In the genomic region with DNA sequence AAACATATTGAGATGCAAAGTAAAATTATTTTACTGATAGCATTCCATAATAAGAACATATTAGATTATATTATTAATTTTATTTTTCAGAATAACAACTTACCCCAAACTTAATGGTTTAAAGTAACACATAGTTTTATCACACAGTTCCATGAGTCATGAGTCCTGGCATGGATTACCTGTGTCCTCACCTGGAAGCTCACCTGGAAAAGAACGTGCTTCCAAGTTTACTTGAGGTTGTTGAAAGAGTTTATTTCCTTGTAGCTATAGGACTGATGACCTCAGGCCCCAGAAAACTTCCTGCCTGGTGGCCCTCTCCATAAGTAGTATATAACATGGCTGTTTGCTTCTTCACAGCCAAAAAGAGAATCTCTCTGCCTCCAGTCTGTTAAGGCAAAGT, we compare ENCODE assay signal across 27 cellular contexts.
DNase-seq lines count a peak whose midpoint lies in the region; ATAC-seq, FAIRE-seq and TF ChIP-seq lines count a peak whose summit lies in the region.
"Had no signal": no experiment of that assay in that cellular context is flagged by ENCODE, and none has a peak within 500 bp of the region (broad histone marks: within the 10 kb centered on the region; RNA-seq: fewer than 3 reads in every experiment).

No MANE protein-coding gene starts in this region.

- no TSS peak for BruUV-seq in Calu3 (replicated peaks; lab: Mats Ljungman, UMichigan)
- BruUV-seq in PC-9 (replicated peaks; lab: Mats Ljungman, UMichigan) = no TSS peak
- BruUV-seq in Caco-2 (replicated peaks; lab: Mats Ljungman, UMichigan) = no TSS peak

- no peaks in the 10 kb centered on the region for H3K79me2 ChIP-seq in PC-9 (ENCODE audit: low read depth)

- H3K4me3 Mint-ChIP-seq in Calu3 (ENCODE audit: low read depth, unreplicated experiment) (no peak overlapping the region), Caco-2 (ENCODE audit: unreplicated experiment) (no peak overlapping the region)
- H3K4me3 Mint-ChIP-seq: CD4-positive, alpha-beta T cell had no signal

- no peak overlapping the region for H3K4me2 ChIP-seq in PC-9
- H3K4me2 ChIP-seq: BLaER1 had no signal

- FAIRE-seq in pancreas (lab: Jason Lieb, UNC) = no peak
- FAIRE-seq: GM18507, H1, HepG2, K562, RCC 7860 had no signal

- H3K27ac ChIP-seq in PC-9 (no peak overlapping the region), foreskin keratinocyte (no peak overlapping the region), pancreas (no peak overlapping the region), right atrium auricular region (no peak overlapping the region)
- H3K27ac ChIP-seq: 22Rv1, BLaER1 had no signal

- H3K27me3 ChIP-seq in PC-9 (ENCODE audit: insufficient read depth, low read depth) = no peaks in the 10 kb centered on the region
- H3K27me3 ChIP-seq in foreskin keratinocyte = peaks cover 7% of the 10 kb centered on the region
- no peaks in the 10 kb centered on the region for H3K27me3 ChIP-seq in pancreas
- no peaks in the 10 kb centered on the region for H3K27me3 ChIP-seq in right atrium auricular region
- H3K27me3 ChIP-seq in Caco-2 (replicated peaks; ENCODE audit: control insufficient read depth, insufficient read depth, low read length) = no peaks in the 10 kb centered on the region; the same call in 1 of the 2 replicates
- H3K27me3 ChIP-seq: BLaER1 had no signal

- H3K4me3 ChIP-seq in PC-9 (no peak overlapping the region), pancreas (no peak overlapping the region), right atrium auricular region (no peak overlapping the region), Caco-2 (ENCODE audit: low read depth, low read length) (no peak overlapping the region)
- H3K4me3 ChIP-seq: BLaER1, K562 had no signal

- H3K36me3 Mint-ChIP-seq in Calu3 (ENCODE audit: insufficient read depth, unreplicated experiment) = no peaks in the 10 kb centered on the region
- no peaks in the 10 kb centered on the region for H3K36me3 Mint-ChIP-seq in Caco-2 (ENCODE audit: insufficient read depth, unreplicated experiment)

- H3K36me3 ChIP-seq in PC-9 (ENCODE audit: low read depth) (no peaks in the 10 kb centered on the region), pancreas (no peaks in the 10 kb centered on the region), right atrium auricular region (no peaks in the 10 kb centered on the region), Caco-2 (ENCODE audit: control insufficient read depth, insufficient read depth, low read length) (no peaks in the 10 kb centered on the region)
- H3K36me3 ChIP-seq: BLaER1 had no signal

- H3K4me1 Mint-ChIP-seq in Calu3 (ENCODE audit: low read depth, unreplicated experiment) = no peaks in the 10 kb centered on the region
- no peaks in the 10 kb centered on the region for H3K4me1 Mint-ChIP-seq in Caco-2 (ENCODE audit: low read depth, unreplicated experiment)

- DNase-seq in Calu3 (peak; percentile 2), PC-9 (peak; percentile 20 to 69), foreskin keratinocyte (peak; percentile 10 to 50), pancreas (peak in 4 of 6 donors; percentile 6 to 27 (median 18)), NCI-H2227 treated with DMSO at 0.1 percent for 48 hours (lab: John Stamatoyannopoulos, UW) (no peak), NCI-H2196 treated with DMSO at 0.1 percent for 48 hours (lab: John Stamatoyannopoulos, UW; ENCODE audit: unreplicated experiment) (no peak), right atrium auricular region (ENCODE audit: low spot score) (no peak), Caco-2 (no peak)
- DNase-seq: ACHN; CD4-positive, alpha-beta T cell; COR-L47; GDM1; NCI-H1092; NCI-H1436 treated with DMSO at 0.1 percent for 48 hours; NCI-H2029; NCI-H345; NCI-H524 treated with DMSO at 0.1 percent for 48 hours; Right ventricle myocardium superior; SW 1271 had no signal

- H4K20me1 ChIP-seq in PC-9 (ENCODE audit: insufficient read depth) = no peaks in the 10 kb centered on the region
- H4K20me1 ChIP-seq: BLaER1 had no signal

- no peak overlapping the region for H3K27ac Mint-ChIP-seq in Calu3 (ENCODE audit: unreplicated experiment)
- no peak overlapping the region for H3K27ac Mint-ChIP-seq in Caco-2 (ENCODE audit: unreplicated experiment)
- H3K27ac Mint-ChIP-seq: CD4-positive, alpha-beta T cell had no signal

- CTCF ChIA-PET in Calu3 (lab: Charles Lee) (interaction anchor here (0.6 kb wide), 1 partner anchor 603 kb away, joined by 5 read pairs; no protein-coding TSS in a partner anchor), PC-9 (lab: Charles Lee) (no interaction called here), Caco-2 (lab: Charles Lee) (no interaction called here)

- peak; percentile 59 for ATAC-seq in foreskin keratinocyte
- peak; percentile 47 to 81 (median 70) for ATAC-seq in pancreas
- ATAC-seq: HCT116, HepG2, K562 had no signal

- TF ChIP-seq CTCF in Calu3 (IDR thresholded peaks at IDR 0.05; ENCODE audit: unreplicated experiment) (no peak), PC-9 (conservative IDR thresholded peaks at IDR 0.05) (no peak), foreskin keratinocyte (conservative IDR thresholded peaks at IDR 0.05) (no peak), pancreas (IDR thresholded peaks at IDR 0.05) (no peak), right atrium auricular region (IDR thresholded peaks at IDR 0.05) (no peak), Caco-2 (IDR thresholded peaks at IDR 0.05; ENCODE audit: insufficient read depth in 1 of 2, low read depth in 1 of 2, low read length in 1 of 2, severe bottlenecking in 1 of 2, unreplicated experiment in 1 of 2) (no peak)

- H3K4me1 ChIP-seq in PC-9 (replicated peaks; ENCODE audit: insufficient read depth) = peaks cover 4% of the 10 kb centered on the region; the same call in 1 of the 2 replicates
- H3K4me1 ChIP-seq in foreskin keratinocyte = no peaks in the 10 kb centered on the region
- H3K4me1 ChIP-seq in pancreas = no peaks in the 10 kb centered on the region
- H3K4me1 ChIP-seq in right atrium auricular region = no peaks in the 10 kb centered on the region
- no peaks in the 10 kb centered on the region for H3K4me1 ChIP-seq in Caco-2
- H3K4me1 ChIP-seq: BLaER1 had no signal

- no peaks in the 10 kb centered on the region for H3K9me2 ChIP-seq in PC-9 (ENCODE audit: insufficient read depth)

- no peak overlapping the region for H2AFZ ChIP-seq in PC-9

- H3K9me3 ChIP-seq in PC-9 (ENCODE audit: insufficient read depth, low read depth) = no peaks in the 10 kb centered on the region
- no peaks in the 10 kb centered on the region for H3K9me3 ChIP-seq in pancreas
- no peaks in the 10 kb centered on the region for H3K9me3 ChIP-seq in right atrium auricular region
- no peaks in the 10 kb centered on the region for H3K9me3 ChIP-seq in Caco-2
- H3K9me3 ChIP-seq: BLaER1 had no signal

- H3K9me3 Mint-ChIP-seq in Calu3 (ENCODE audit: low read depth, unreplicated experiment) (no peaks in the 10 kb centered on the region), Caco-2 (ENCODE audit: unreplicated experiment) (no peaks in the 10 kb centered on the region)
- H3K9me3 Mint-ChIP-seq: CD4-positive, alpha-beta T cell had no signal

- no peaks in the 10 kb centered on the region for H3K27me3 Mint-ChIP-seq in Calu3 (ENCODE audit: unreplicated experiment)
- peaks cover 2% of the 10 kb centered on the region for H3K27me3 Mint-ChIP-seq in Caco-2 (ENCODE audit: insufficient read depth, unreplicated experiment)
- H3K27me3 Mint-ChIP-seq: CD4-positive, alpha-beta T cell had no signal

- intact Hi-C loops in Calu3 (cut with micrococcal nuclease; ENCODE audit: unreplicated experiment) (no loop called here), PC-9 (cut with micrococcal nuclease; ENCODE audit: unreplicated experiment) (no loop called here), pancreas (cut with DNase I) (no loop called here), Caco-2 (cut with micrococcal nuclease; ENCODE audit: unreplicated experiment) (no loop called here)

- POLR2A ChIA-PET in PC-9 (lab: Charles Lee; ENCODE audit: unreplicated experiment) (no interaction called here), Caco-2 (lab: Charles Lee) (no interaction called here)

- no peaks in the 10 kb centered on the region for H3F3A ChIP-seq in PC-9 (ENCODE audit: insufficient read depth, low read depth)

- 28 to 51% methylated on average over 1 of the region's 1 CpG for WGBS in pancreas, 2 donors

Comparison
In these comparisons a context has a peak if more than half of its experiments do, and no peak if none do; other contexts are left out.
1. DNase-seq: peak in Calu3 (single experiment), PC-9 (2 of 2), foreskin keratinocyte (2 of 2) and pancreas (4 of 6); none in NCI-H2227 treated with DMSO at 0.1 percent for 48 hours (single experiment), NCI-H2196 treated with DMSO at 0.1 percent for 48 hours (single experiment), right atrium auricular region (single experiment) and Caco-2 (0 of 2).